ENCODE assay signal across 10 cellular contexts in the genomic region with DNA sequence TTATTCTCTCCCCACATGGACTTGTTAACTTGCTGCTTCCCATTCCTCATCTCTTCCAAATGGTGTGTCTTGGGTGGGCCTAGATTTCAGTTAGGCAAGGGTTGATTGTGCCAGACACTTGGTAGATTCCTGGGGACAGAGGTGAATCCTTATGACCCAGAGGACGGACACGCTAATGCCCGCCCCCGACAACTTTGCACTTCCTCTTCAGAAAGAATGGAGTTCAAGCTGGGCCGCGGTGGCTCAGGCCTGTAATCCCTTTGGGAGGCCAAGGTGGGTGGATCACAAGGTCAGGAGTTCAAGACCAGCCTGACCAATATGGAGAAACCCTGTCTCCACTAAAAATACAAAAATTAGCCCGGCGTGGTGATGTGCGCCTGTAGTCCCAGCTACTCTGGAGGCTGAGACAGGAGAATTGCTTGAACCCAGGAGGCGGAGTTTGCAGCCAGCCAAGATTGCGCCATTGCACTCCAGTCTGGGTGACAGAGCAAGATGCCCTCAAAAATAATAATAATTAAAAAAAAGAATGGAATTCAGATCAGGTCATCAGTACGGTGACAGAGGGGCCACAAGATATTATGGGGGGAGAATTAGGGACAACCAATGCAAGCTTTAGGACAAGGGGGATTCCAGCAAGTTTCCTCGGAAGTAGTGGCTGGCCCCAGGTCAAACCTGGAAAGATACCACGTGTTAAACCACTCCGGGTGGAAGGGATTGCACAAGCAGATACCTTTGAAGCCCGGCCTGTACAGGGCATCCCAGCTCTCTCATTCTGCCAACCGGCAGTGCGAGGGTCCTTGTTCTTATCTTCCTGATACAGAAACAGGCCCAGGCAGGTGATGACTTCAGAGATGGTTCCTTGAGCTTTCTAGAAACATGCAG. TPM values are rescaled to one million over a fixed set of nuclear protein-coding genes. Genes with fewer than 3 reads are reported as not detected.
DNase-seq lines count a peak whose midpoint lies in the region; ATAC-seq and TF ChIP-seq lines count a peak whose summit lies in the region.
"Had no signal": no experiment of that assay in that cellular context is flagged by ENCODE, and none has a peak within 500 bp of the region (broad histone marks: within the 10 kb centered on the region; RNA-seq: fewer than 3 reads in every experiment).

No MANE protein-coding gene starts in this region.

- no peaks in the 10 kb centered on the region for H3K9me3 Mint-ChIP-seq in activated T-cell treated with anti-CD3 and anti-CD28 coated beads, Interleukin-2, amount 50 U/mL, for 72 hours
- no peaks in the 10 kb centered on the region for H3K9me3 Mint-ChIP-seq in activated naive CD8-positive, alpha-beta T cell treated with anti-CD3 and anti-CD28 coated beads, Interleukin-2, amount 10 ng/mL, durations not matched to agents 7 days and 5 days

- peak overlapping the region; percentile 43 for H3K27ac Mint-ChIP-seq in activated T-cell treated with anti-CD3 and anti-CD28 coated beads, Interleukin-2, amount 50 U/mL, for 72 hours
- H3K27ac Mint-ChIP-seq in activated naive CD8-positive, alpha-beta T cell treated with anti-CD3 and anti-CD28 coated beads, Interleukin-2, amount 10 ng/mL, durations not matched to agents 7 days and 5 days: no peak overlapping the region

- TF ChIP-seq POLR2A in tibial nerve (IDR thresholded peaks at IDR 0.05): no peak

- peak overlapping the region; percentile 99 to 100 for H3K4me3 Mint-ChIP-seq in activated T-cell treated with anti-CD3 and anti-CD28 coated beads, Interleukin-2, amount 50 U/mL, for 72 hours
- peak overlapping the region; percentile 99 for H3K4me3 Mint-ChIP-seq in activated naive CD8-positive, alpha-beta T cell treated with anti-CD3 and anti-CD28 coated beads, Interleukin-2, amount 10 ng/mL, durations not matched to agents 7 days and 5 days

- H3K9me3 ChIP-seq in lower lobe of right lung: no peaks in the 10 kb centered on the region
- no peaks in the 10 kb centered on the region for H3K9me3 ChIP-seq in tibial nerve
- H3K9me3 ChIP-seq: heart left ventricle had no signal

- TF ChIP-seq EP300 in tibial nerve (IDR thresholded peaks at IDR 0.05): no peak

- no peaks in the 10 kb centered on the region for H3K27me3 Mint-ChIP-seq in activated T-cell treated with anti-CD3 and anti-CD28 coated beads, Interleukin-2, amount 50 U/mL, for 72 hours (ENCODE audit: low read depth)
- H3K27me3 Mint-ChIP-seq in activated naive CD8-positive, alpha-beta T cell treated with anti-CD3 and anti-CD28 coated beads, Interleukin-2, amount 10 ng/mL, durations not matched to agents 7 days and 5 days: no peaks in the 10 kb centered on the region

- H3K27me3 ChIP-seq in lower lobe of right lung (ENCODE audit: low read depth): no peaks in the 10 kb centered on the region
- no peaks in the 10 kb centered on the region for H3K27me3 ChIP-seq in tibial nerve
- H3K27me3 ChIP-seq: heart left ventricle had no signal

- TF ChIP-seq CTCF in lower lobe of right lung (IDR thresholded peaks at IDR 0.05): no peak
- no peak for TF ChIP-seq CTCF in tibial nerve (IDR thresholded peaks at IDR 0.05)

- H3K4me1 Mint-ChIP-seq in activated T-cell treated with anti-CD3 and anti-CD28 coated beads, Interleukin-2, amount 50 U/mL, for 72 hours (ENCODE audit: low read depth): peaks cover 86% of the 10 kb centered on the region
- peaks cover 50% of the 10 kb centered on the region for H3K4me1 Mint-ChIP-seq in activated naive CD8-positive, alpha-beta T cell treated with anti-CD3 and anti-CD28 coated beads, Interleukin-2, amount 10 ng/mL, durations not matched to agents 7 days and 5 days

- H3K36me3 Mint-ChIP-seq in activated T-cell treated with anti-CD3 and anti-CD28 coated beads, Interleukin-2, amount 50 U/mL, for 72 hours (ENCODE audit: insufficient read depth in 2 of 2): peaks cover 9 to 10% of the 10 kb centered on the region in 2 donors
- peaks cover 18% of the 10 kb centered on the region for H3K36me3 Mint-ChIP-seq in activated naive CD8-positive, alpha-beta T cell treated with anti-CD3 and anti-CD28 coated beads, Interleukin-2, amount 10 ng/mL, durations not matched to agents 7 days and 5 days

- POLR2A ChIA-PET in activated naive CD8-positive, alpha-beta T cell treated with anti-CD3 and anti-CD28 coated beads, Interleukin-2, amount 10 ng/mL, durations not matched to agents 7 days and 5 days (lab: Charles Lee): interaction anchor here (2.4 kb wide), 1 partner anchor 47 kb away, joined by 8 read pairs; no protein-coding TSS in a partner anchor

- H3K27ac ChIP-seq in lower lobe of right lung (no peak overlapping the region), tibial nerve (peak overlapping the region in 3 of 4 donors; percentile 86 to 96 (median 94))
- H3K27ac ChIP-seq: HL-60 had no signal

- WGBS in tibial nerve, 2 donors: 80% methylated on average over 18 of the region's 18 CpGs

- ATAC-seq in activated T-cell treated with anti-CD3 and anti-CD28 coated beads, Interleukin-2, amount 50 U/mL, for 72 hours (replicated peaks in 1 of 2): no peak
- no peak for ATAC-seq in activated naive CD8-positive, alpha-beta T cell treated with anti-CD3 and anti-CD28 coated beads, Interleukin-2, amount 10 ng/mL, durations not matched to agents 7 days and 5 days (ENCODE audit: low read depth)
- ATAC-seq in lower lobe of right lung (no peak), GM18861 (IDR thresholded peaks at IDR 0.05; ENCODE audit: unreplicated experiment) (no peak)
- ATAC-seq: heart left ventricle had no signal

- H3K4me1 ChIP-seq in lower lobe of right lung (peaks cover 67% of the 10 kb centered on the region), tibial nerve (peaks cover 0 to 85% (median 43%) of the 10 kb centered on the region in 4 donors)

- H3K4me3 ChIP-seq in lower lobe of right lung: peak overlapping the region; percentile 76
- H3K4me3 ChIP-seq in tibial nerve: no peak overlapping the region

- H3K36me3 ChIP-seq in lower lobe of right lung (no peaks in the 10 kb centered on the region), tibial nerve (no peaks in the 10 kb centered on the region)

- no peak for DNase-seq in activated T-cell treated with anti-CD3 and anti-CD28 coated beads, Interleukin-2, amount 50 U/mL, for 72 hours
- no peak for DNase-seq in activated T-cell treated with anti-CD3 and anti-CD28 coated beads, Interleukin-2, amount 50 U/mL, for 48 hours
- DNase-seq in activated naive CD8-positive, alpha-beta T cell treated with anti-CD3 and anti-CD28 coated beads, Interleukin-2, amount 10 ng/mL, durations not matched to agents 7 days and 5 days: no peak
- DNase-seq in lower lobe of right lung: peak; percentile 82
- no peak for DNase-seq in tibial nerve (ENCODE audit: low spot score in 2 of 2)
- no peak for DNase-seq in NCI-H187 treated with DMSO at 0.1 percent for 48 hours (lab: John Stamatoyannopoulos, UW)
- no peak for DNase-seq in NCI-H1105 (lab: John Stamatoyannopoulos, UW)
- DNase-seq: heart left ventricle had no signal

- intact Hi-C loops in lower lobe of right lung (cut with DNase I): loop anchor here (10.0 kb wide), 1 partner anchor 207 kb away; the partner anchor contains the start of gene ANKLE1

RNA-seq across cellular contexts. Expression of gene MYO9B, which starts 2.7 kb away (rescaled TPM):
- total RNA-seq in activated T-cell treated with anti-CD3 and anti-CD28 coated beads, Interleukin-2, amount 50 U/mL, for 72 hours: 100 to 1,000 TPM; 106 to 135 TPM
- 100 to 1,000 TPM; 275 to 285 TPM for total RNA-seq in activated naive CD8-positive, alpha-beta T cell treated with anti-CD3 and anti-CD28 coated beads, Interleukin-2, amount 10 ng/mL, durations not matched to agents 7 days and 5 days
- total RNA-seq in lower lobe of right lung: 205 TPM
- 100 to 1,000 TPM in 3 of 4 donors, 10 to 100 TPM in 1; 61.7 to 201 (median 115) TPM for total RNA-seq in tibial nerve

RNA-seq across cellular contexts. Expression of gene HAUS8, which starts 3.0 kb away (rescaled TPM):
- total RNA-seq in activated T-cell treated with anti-CD3 and anti-CD28 coated beads, Interleukin-2, amount 50 U/mL, for 72 hours: 10 to 100 TPM; 37.3 to 45.6 TPM
- total RNA-seq in activated naive CD8-positive, alpha-beta T cell treated with anti-CD3 and anti-CD28 coated beads, Interleukin-2, amount 10 ng/mL, durations not matched to agents 7 days and 5 days: 10 to 100 TPM; 50.7 to 51.7 TPM
- total RNA-seq in lower lobe of right lung (9.1 TPM), tibial nerve (10 to 100 TPM in 1 of 4 donors, 1 to 10 TPM in 3; 2.6 to 11.6 (median 4.3) TPM)

RNA-seq across cellular contexts. Expression of gene CPAMD8, which starts 51.7 kb away (rescaled TPM):
- under 1 TPM; 0.28 to 0.43 TPM for total RNA-seq in activated T-cell treated with anti-CD3 and anti-CD28 coated beads, Interleukin-2, amount 50 U/mL, for 72 hours
- under 1 TPM; 0.42 to 0.68 TPM for total RNA-seq in activated naive CD8-positive, alpha-beta T cell treated with anti-CD3 and anti-CD28 coated beads, Interleukin-2, amount 10 ng/mL, durations not matched to agents 7 days and 5 days
- total RNA-seq in lower lobe of right lung (54.3 TPM), tibial nerve (10 to 100 TPM in 3 of 4 donors, 1 to 10 TPM in 1; 9.8 to 26.3 (median 14.4) TPM)

Comparison
In these comparisons a context has a peak if more than half of its experiments do, and no peak if none do; other contexts are left out.
1. RNA of gene CPAMD8, which starts 51.7 kb away (total RNA-seq): 54.3 TPM in lower lobe of right lung (single experiment) and 9.8 to 26.3 TPM in tibial nerve; 0.42 to 0.68 TPM in activated naive CD8-positive, alpha-beta T cell treated with anti-CD3 and anti-CD28 coated beads, Interleukin-2, amount 10 ng/mL, durations not matched to agents 7 days and 5 days and 0.28 to 0.43 TPM in activated T-cell treated with anti-CD3 and anti-CD28 coated beads, Interleukin-2, amount 50 U/mL, for 72 hours; every median in the first group is over 4 times any median in the second.